Comparison of ENCODE assay signal across 11 cellular contexts in genomic region chr7:1536105-1536767, GRCh38. TPM values are rescaled to one million over a fixed set of nuclear protein-coding genes. Genes with fewer than 3 reads are reported as not detected.
DNase-seq lines count a peak whose midpoint lies in the region; ATAC-seq and TF ChIP-seq lines count a peak whose summit lies in the region.
"Had no signal": no experiment of that assay in that cellular context is flagged by ENCODE, and none has a peak within 500 bp of the region (broad histone marks: within the 10 kb centered on the region; RNA-seq: fewer than 3 reads in every experiment).

No MANE protein-coding gene starts in this region.

- no peaks in the 10 kb centered on the region for H3K9me3 ChIP-seq in right atrium auricular region
- H3K9me3 ChIP-seq: mucosa of descending colon had no signal

- peak; percentile 56 for DNase-seq in right atrium auricular region (ENCODE audit: low spot score)
- DNase-seq in GM20000 (ENCODE audit: low spot score), result no peak
- no peak for DNase-seq in NCI-H1436 treated with DMSO at 0.1 percent for 48 hours (lab: John Stamatoyannopoulos, UW)
- no peak for DNase-seq in NCI-H187 (lab: John Stamatoyannopoulos, UW)
- DNase-seq: CD4-positive, CD25-positive, alpha-beta regulatory T cell; NCI-H510A treated with DMSO at 0.1 percent for 48 hours had no signal

- H3K79me2 ChIP-seq in ACC112 (ENCODE audit: control insufficient read depth, insufficient read depth, low read length, unreplicated experiment), result peaks cover 34% of the 10 kb centered on the region

- H3K4me3 ChIP-seq in ACC112 (ENCODE audit: low read depth, low read length), result peak overlapping the region; percentile 77; the same call in 1 of the 2 replicates
- H3K4me3 ChIP-seq in WI38 (ENCODE audit: low read depth, low read length), result peak overlapping the region; percentile 48
- H3K4me3 ChIP-seq in right atrium auricular region, result peak overlapping the region in 1 of 2 donors; percentile 58
- H3K4me3 ChIP-seq in rectal smooth muscle tissue (ENCODE audit: low read length), result peak overlapping the region; percentile 72
- H3K4me3 ChIP-seq: mucosa of descending colon had no signal

- no peak for ATAC-seq in GM19324 (IDR thresholded peaks at IDR 0.05; ENCODE audit: low FRiP score, unreplicated experiment)

- H3K9ac ChIP-seq in rectal smooth muscle tissue (ENCODE audit: low read length), result peak overlapping the region; percentile 16

- H3K27me3 ChIP-seq in ACC112 (ENCODE audit: insufficient read depth, low read length) (no peaks in the 10 kb centered on the region), right atrium auricular region (no peaks in the 10 kb centered on the region), rectal smooth muscle tissue (ENCODE audit: control insufficient read depth, insufficient read depth, low read length) (no peaks in the 10 kb centered on the region)

- TF ChIP-seq CTCF in WI38 (IDR thresholded peaks at IDR 0.05; ENCODE audit: low read depth, low read length), result no peak
- no peak for TF ChIP-seq CTCF in right atrium auricular region (IDR thresholded peaks at IDR 0.05)
- TF ChIP-seq CTCF in GM20000 (IDR thresholded peaks at IDR 0.05; ENCODE audit: extremely low read depth, missing control alignments), result no peak

- H3K27ac ChIP-seq in ACC112 (ENCODE audit: low read depth, low read length) (peak overlapping the region; percentile 98), right atrium auricular region (peak overlapping the region; percentile 99 to 100), rectal smooth muscle tissue (ENCODE audit: low read depth, low read length) (peak overlapping the region; percentile 99)

- H3K4me1 ChIP-seq in ACC112 (ENCODE audit: control insufficient read depth, insufficient read depth, low read length, unreplicated experiment) (peaks cover 52% of the 10 kb centered on the region), right atrium auricular region (peaks cover 0 to 77% of the 10 kb centered on the region in 2 donors), rectal smooth muscle tissue (ENCODE audit: control insufficient read depth, insufficient read depth, low read length) (peaks cover 26% of the 10 kb centered on the region)

- H3K36me3 ChIP-seq in ACC112 (ENCODE audit: insufficient read depth, low read length) (no peaks in the 10 kb centered on the region), right atrium auricular region (peaks cover 29% of the 10 kb centered on the region), rectal smooth muscle tissue (ENCODE audit: control insufficient read depth, insufficient read depth, low read length) (peaks cover 16% of the 10 kb centered on the region)

- H2AFZ ChIP-seq in ACC112 (ENCODE audit: low read length, unreplicated experiment), result no peak overlapping the region

RNA-seq across cellular contexts. Expression of gene MAFK, which starts 5.7 kb away (rescaled TPM):
- total RNA-seq in right atrium auricular region, result 10 to 100 TPM; 29.6 to 70.9 TPM

RNA-seq across cellular contexts. Expression of gene TMEM184A, which starts 19.8 kb away (rescaled TPM):
- total RNA-seq in right atrium auricular region, result under 1 TPM in 1 of 2 donors, not detected in 1; 0.28 TPM
- total RNA-seq: CD4-positive, CD25-positive, alpha-beta regulatory T cell had no signal

RNA-seq across cellular contexts. Expression of gene INTS1, which starts 32.0 kb away (rescaled TPM):
- total RNA-seq in right atrium auricular region, result 10 to 100 TPM; 29.0 to 47.0 TPM

RNA-seq across cellular contexts. Expression of gene PSMG3, which starts 33.6 kb away (rescaled TPM):
- 10 to 100 TPM; 21.5 to 22.3 TPM for total RNA-seq in right atrium auricular region
